29 cellular contexts compared by ENCODE assay signal in the genomic region with DNA sequence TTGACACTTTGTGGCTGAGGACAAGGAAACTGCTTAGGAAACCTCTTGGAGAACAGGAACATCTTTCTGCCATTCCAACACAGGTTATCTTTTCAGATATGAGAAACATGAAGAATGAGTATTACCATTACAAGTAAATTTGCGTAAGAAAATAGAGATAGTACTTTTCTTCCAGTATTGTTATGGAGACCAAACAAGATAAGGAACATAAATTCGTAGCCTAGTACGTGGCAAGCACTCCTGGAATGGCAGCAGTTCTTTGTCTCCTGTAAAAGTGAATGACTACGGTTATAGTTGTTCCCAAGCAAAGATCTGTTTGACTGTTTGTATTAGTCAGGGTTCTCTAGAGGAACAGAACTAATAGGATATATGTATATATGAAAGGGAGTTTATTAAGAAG.
"Had no signal": no experiment of that assay in that cellular context is flagged by ENCODE, and none has a peak within 500 bp of the region (broad histone marks: within the 10 kb centered on the region; RNA-seq: fewer than 3 reads in every experiment).

No MANE protein-coding gene starts in this region.

- H3K4me1 ChIP-seq: neural progenitor cell, parathyroid adenoma, psoas muscle, spleen, suprapubic skin, testis, tibial artery, upper lobe of left lung, vagina had no signal

- H3K36me3 Mint-ChIP-seq: natural killer cell; neural progenitor cell; stimulated activated memory B cell treated with anti-CD40 and anti-IgM and Interleukin-4, amounts not matched to agents 10 μg/mL and 1 μg/mL and 100 μg/mL, for 72 hours had no signal

- H3K79me2 ChIP-seq: parathyroid adenoma had no signal

- H3K9ac ChIP-seq: neural progenitor cell, parathyroid adenoma had no signal

- FAIRE-seq: small intestine, urothelium cell line had no signal

- H3K9me3 ChIP-seq: ovary, psoas muscle, right lobe of liver, sigmoid colon, spleen, suprapubic skin, testis, tibial artery, transverse colon, upper lobe of left lung, vagina had no signal

- DNase-seq: natural killer cell; occipital lobe; ovary; psoas muscle; right cardiac atrium; right lobe of liver; sigmoid colon; small intestine; spleen; stimulated activated CD4-positive, alpha-beta T cell treated with anti-CD3 and anti-CD28 coated beads, Interleukin-12 subunit alpha, Interleukin-12 subunit beta, amount 100 ng/mL, for 4 hours; stimulated activated CD4-positive, alpha-beta T cell treated with anti-CD3 and anti-CD28 coated beads, Interleukin-1b, Interleukin-23, amount 100 ng/mL, for 48 hours; stimulated activated CD4-positive, alpha-beta T cell treated with anti-CD3 and anti-CD28 coated beads, Interleukin-4, amount 100 ng/mL, for 1 hour; stimulated activated CD4-positive, alpha-beta T cell treated with anti-CD3 and anti-CD28 coated beads, Interleukin-4, amount 100 ng/mL, for 4 hours; stimulated activated CD8-positive, alpha-beta memory T cell treated with anti-CD3 and anti-CD28 coated beads, Interleukin-4, amount 100 ng/mL, for 48 hours; stimulated activated naive CD4-positive, alpha-beta T cell; stimulated activated naive CD8-positive, alpha-beta T cell treated with anti-CD3 and anti-CD28 coated beads, Interleukin-15, amount 100 ng/mL, for 72 hours; stimulated activated naive CD8-positive, alpha-beta T cell treated with anti-CD3 and anti-CD28 coated beads, Interleukin-15, Interleukin-2, amounts not matched to agents 100 U/mL and 50 U/mL, for 24 hours; testis; tibial artery; transverse colon; upper lobe of left lung had no signal

- H3K27ac ChIP-seq: neural progenitor cell, ovary, parathyroid adenoma, psoas muscle, right lobe of liver, sigmoid colon, spleen, suprapubic skin, testis, tibial artery, transverse colon, upper lobe of left lung, vagina had no signal

- H2AFZ ChIP-seq: neural progenitor cell, parathyroid adenoma had no signal

- H3K27me3 ChIP-seq: neural progenitor cell, ovary, right lobe of liver, sigmoid colon, spleen, suprapubic skin, testis, tibial artery, transverse colon, upper lobe of left lung, vagina had no signal

- H3K36me3 ChIP-seq: neural progenitor cell, ovary, right lobe of liver, sigmoid colon, spleen, suprapubic skin, tibial artery, transverse colon, upper lobe of left lung, vagina had no signal

- H3K4me2 ChIP-seq: neural progenitor cell had no signal

- H3K4me3 Mint-ChIP-seq: natural killer cell; nephron; neural progenitor cell; stimulated activated memory B cell treated with anti-CD40 and anti-IgM and Interleukin-4, amounts not matched to agents 10 μg/mL and 1 μg/mL and 100 μg/mL, for 72 hours; stimulated activated naive CD8-positive, alpha-beta T cell treated with anti-CD3 and anti-CD28 coated beads, Interleukin-15, amount 100 ng/mL, for 72 hours had no signal

- ATAC-seq: natural killer cell; psoas muscle; right cardiac atrium; stimulated activated memory B cell treated with anti-CD40 and anti-IgM and Interleukin-4, amounts not matched to agents 10 μg/mL and 1 μg/mL and 100 μg/mL, for 72 hours; stimulated activated naive CD8-positive, alpha-beta T cell treated with anti-CD3 and anti-CD28 coated beads, Interleukin-15, amount 100 ng/mL, for 72 hours; stimulated activated naive CD8-positive, alpha-beta T cell treated with anti-CD3 and anti-CD28 coated beads, Interleukin-15, Interleukin-2, amounts not matched to agents 100 U/mL and 50 U/mL, for 24 hours had no signal

- H3K9me3 Mint-ChIP-seq: nephron had no signal

- H3K27me3 Mint-ChIP-seq: progenitor cell of endocrine pancreas; stimulated activated memory B cell treated with anti-CD40 and anti-IgM and Interleukin-4, amounts not matched to agents 10 μg/mL and 1 μg/mL and 100 μg/mL, for 72 hours; stimulated activated naive CD8-positive, alpha-beta T cell treated with anti-CD3 and anti-CD28 coated beads, Interleukin-15, amount 100 ng/mL, for 72 hours had no signal

- H3K4me3 ChIP-seq: neural progenitor cell, ovary, psoas muscle, right lobe of liver, sigmoid colon, spleen, suprapubic skin, testis, tibial artery, transverse colon, upper lobe of left lung, vagina had no signal

- H3K4me1 Mint-ChIP-seq: natural killer cell; nephron; stimulated activated memory B cell treated with anti-CD40 and anti-IgM and Interleukin-4, amounts not matched to agents 10 μg/mL and 1 μg/mL and 100 μg/mL, for 72 hours; stimulated activated naive CD8-positive, alpha-beta T cell treated with anti-CD3 and anti-CD28 coated beads, Interleukin-15, amount 100 ng/mL, for 72 hours had no signal

- H3K27ac Mint-ChIP-seq: natural killer cell; nephron; neural progenitor cell; progenitor cell of endocrine pancreas; stimulated activated memory B cell treated with anti-CD40 and anti-IgM and Interleukin-4, amounts not matched to agents 10 μg/mL and 1 μg/mL and 100 μg/mL, for 72 hours; stimulated activated naive CD8-positive, alpha-beta T cell treated with anti-CD3 and anti-CD28 coated beads, Interleukin-15, amount 100 ng/mL, for 72 hours had no signal
